ENCODE assay signal across 8 cellular contexts in genomic region chr20:17680836-17681740, GRCh38. TPM values are rescaled to one million over a fixed set of nuclear protein-coding genes. Genes with fewer than 3 reads are reported as not detected.
A peak's percentile ranks its signal among the peaks of the same experiment; 100 is the strongest.
DNase-seq lines count a peak whose midpoint lies in the region; ATAC-seq and TF ChIP-seq lines count a peak whose summit lies in the region.

No MANE protein-coding gene starts in this region.

- peaks cover 6% of the 10 kb centered on the region for H3K36me3 Mint-ChIP-seq in activated CD8-positive, alpha-beta T cell treated with anti-CD3 and anti-CD28 coated beads for 36 hours (ENCODE audit: low read depth)

- H3K9me3 Mint-ChIP-seq in activated CD8-positive, alpha-beta T cell treated with anti-CD3 and anti-CD28 coated beads for 36 hours: no peaks in the 10 kb centered on the region

- POLR2A ChIA-PET in activated CD8-positive, alpha-beta T cell treated with anti-CD3 and anti-CD28 coated beads for 36 hours (lab: Charles Lee): interaction anchor here (1.0 to 2.0 kb wide), 6 partner anchors 9 to 286 kb away, joined by 3 to 6 read pairs (median 4); no protein-coding TSS in a partner anchor

- ATAC-seq in GM18498 (IDR thresholded peaks at IDR 0.05; ENCODE audit: unreplicated experiment) (peak; percentile 46), HG02981 (IDR thresholded peaks at IDR 0.05; ENCODE audit: unreplicated experiment) (peak; percentile 33), lung (ENCODE audit: insufficient read depth, low FRiP score) (peak; percentile 30)
- peak; percentile 18 for ATAC-seq in activated CD8-positive, alpha-beta T cell treated with anti-CD3 and anti-CD28 coated beads for 36 hours

- DNase-seq in A172 (ENCODE audit: low spot score): peak; percentile 38
- peak; percentile 77 for DNase-seq in NCI-H510A treated with DMSO at 0.1 percent for 48 hours (lab: John Stamatoyannopoulos, UW)
- peak; percentile 75 for DNase-seq in activated CD8-positive, alpha-beta T cell treated with anti-CD3 and anti-CD28 coated beads for 36 hours
- peak; percentile 84 for DNase-seq in lung (ENCODE audit: low spot score)
- peak; percentile 58 to 77 (median 63) for DNase-seq in stimulated activated CD4-positive, alpha-beta T cell treated with anti-CD3 and anti-CD28 coated beads, TNF-alpha, amount 100 ng/mL, for 24 hours (ENCODE audit: low read depth in 3 of 3)

- peaks cover 28% of the 10 kb centered on the region for H3K4me1 Mint-ChIP-seq in activated CD8-positive, alpha-beta T cell treated with anti-CD3 and anti-CD28 coated beads for 36 hours (ENCODE audit: low read depth)

- peak overlapping the region; percentile 49 for H3K27ac Mint-ChIP-seq in activated CD8-positive, alpha-beta T cell treated with anti-CD3 and anti-CD28 coated beads for 36 hours

- 0 to 1% methylated on average over 112 of the region's 112 CpGs for WGBS in ectodermal cell, 2 experiments
- WGBS in lung, 2 donors: 1% methylated on average over 82 to 112 of the region's 112 CpGs

- H3K4me3 ChIP-seq in ectodermal cell (ENCODE audit: insufficient read depth, low read depth, low read length) (peak overlapping the region; percentile 68), lung (peak overlapping the region; percentile 90)

- intact Hi-C loops in activated CD8-positive, alpha-beta T cell treated with anti-CD3 and anti-CD28 coated beads for 36 hours (cut with micrococcal nuclease): loop anchor here (5.0 to 10.0 kb wide), 2 partner anchors 216 to 314 kb away; no protein-coding TSS in a partner anchor

- H3K27me3 ChIP-seq in ectodermal cell (ENCODE audit: control insufficient read depth, insufficient read depth, low read length, poor library complexity, severe bottlenecking) (no peaks in the 10 kb centered on the region), lung (ENCODE audit: control insufficient read depth, insufficient read depth) (no peaks in the 10 kb centered on the region)

- H3K9me3 ChIP-seq in ectodermal cell (ENCODE audit: control insufficient read depth, low read length): no peaks in the 10 kb centered on the region
- no peaks in the 10 kb centered on the region for H3K9me3 ChIP-seq in lung (ENCODE audit: control insufficient read depth in 2 of 2, insufficient read depth in 1 of 2, low read length in 1 of 2)

- peaks cover 11% of the 10 kb centered on the region for H3K4me1 ChIP-seq in ectodermal cell (ENCODE audit: control insufficient read depth, insufficient read depth, low read length)
- peaks cover 0 to 6% of the 10 kb centered on the region in 2 donors for H3K4me1 ChIP-seq in lung (ENCODE audit: control insufficient read depth in 2 of 2, insufficient read depth in 2 of 2, low read length in 2 of 2)

- no peak overlapping the region for H3K27ac ChIP-seq in ectodermal cell (ENCODE audit: insufficient read depth, low read depth, low read length, poor library complexity, severe bottlenecking)
- peak overlapping the region; percentile 91 to 99 for H3K27ac ChIP-seq in lung (ENCODE audit: low read depth in 1 of 2, low read length in 1 of 2)

- CTCF ChIA-PET in activated CD8-positive, alpha-beta T cell treated with anti-CD3 and anti-CD28 coated beads for 36 hours (lab: Charles Lee): interaction anchor here (0.6 to 6.4 kb wide), 27 partner anchors 10 to 914 kb away, joined by 3 to 65 read pairs (median 6); partner anchors contain the start of genes BFSP1 and DSTN

- H3K4me3 Mint-ChIP-seq in activated CD8-positive, alpha-beta T cell treated with anti-CD3 and anti-CD28 coated beads for 36 hours: peak overlapping the region; percentile 76

- peaks cover 18% of the 10 kb centered on the region for H3K27me3 Mint-ChIP-seq in activated CD8-positive, alpha-beta T cell treated with anti-CD3 and anti-CD28 coated beads for 36 hours

- TF ChIP-seq CTCF in activated CD8-positive, alpha-beta T cell treated with anti-CD3 and anti-CD28 coated beads for 36 hours (IDR thresholded peaks at IDR 0.05): peak; percentile 48
- peak; percentile 49 for TF ChIP-seq CTCF in lung (IDR thresholded peaks at IDR 0.05; ENCODE audit: control extremely low read depth, extremely low read depth)

- H3K36me3 ChIP-seq in ectodermal cell (ENCODE audit: control insufficient read depth, insufficient read depth, low read length) (no peaks in the 10 kb centered on the region), lung (ENCODE audit: control insufficient read depth in 2 of 2, insufficient read depth in 2 of 2, low read length in 2 of 2) (peaks cover 2 to 4% of the 10 kb centered on the region in 2 donors)

RNA-seq across cellular contexts. Expression of gene RRBP1, which starts 1.0 kb away (rescaled TPM):
- 104 and 136 TPM in 2 replicates for total RNA-seq in A172 (2014; rRNA removed; shearing (Covaris generic))
- total RNA-seq in activated CD8-positive, alpha-beta T cell treated with anti-CD3 and anti-CD28 coated beads for 36 hours: 10 to 100 TPM; 35.2 to 35.9 TPM
- polyA plus RNA-seq in ectodermal cell (2013, experiment 1 of 4): 62.9 TPM
- polyA plus RNA-seq in ectodermal cell (2013, experiment 2 of 4): 72.2 TPM
- polyA plus RNA-seq in ectodermal cell (2013, experiment 3 of 4): 40.4 TPM
- polyA plus RNA-seq in ectodermal cell (2013, experiment 4 of 4): 49.1 TPM
- 100 to 1,000 TPM; 137 to 208 TPM for total RNA-seq in lung
- 100 to 1,000 TPM; 106 to 117 TPM for polyA plus RNA-seq in lung

RNA-seq across cellular contexts. Expression of gene BANF2, which starts 18.7 kb away (rescaled TPM):
- not detected in 2 replicates for total RNA-seq in A172 (2014; rRNA removed; shearing (Covaris generic))
- not detected for total RNA-seq in activated CD8-positive, alpha-beta T cell treated with anti-CD3 and anti-CD28 coated beads for 36 hours
- not detected for polyA plus RNA-seq in ectodermal cell (2013, experiment 1 of 4)
- polyA plus RNA-seq in ectodermal cell (2013, experiment 2 of 4): not detected
- polyA plus RNA-seq in ectodermal cell (2013, experiment 3 of 4): not detected
- not detected for polyA plus RNA-seq in ectodermal cell (2013, experiment 4 of 4)
- total RNA-seq in lung: not detected
- not detected for polyA plus RNA-seq in lung
